Comparison of ENCODE assay signal across 13 cellular contexts in the genomic region with DNA sequence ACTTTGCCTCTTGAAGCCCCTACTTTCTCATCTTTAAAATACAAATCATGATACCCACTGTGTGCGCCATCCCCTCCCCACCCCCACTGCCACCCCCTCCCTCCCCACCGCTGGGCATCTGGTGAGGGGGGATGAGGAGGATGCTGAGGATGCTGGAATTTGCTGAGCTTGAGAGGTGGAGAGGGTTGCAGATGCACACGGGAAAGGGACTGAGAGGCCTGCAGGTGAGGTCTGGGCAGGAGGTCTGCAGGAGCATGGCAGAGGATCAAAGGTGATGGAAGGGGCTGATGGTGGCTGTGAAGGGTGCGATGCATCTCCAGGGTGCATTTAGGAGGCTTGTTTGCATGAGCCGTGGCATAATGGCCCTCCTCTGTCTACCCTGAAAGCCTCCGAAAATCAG. TPM values are rescaled to one million over a fixed set of nuclear protein-coding genes. Genes with fewer than 3 reads are reported as not detected.
DNase-seq lines count a peak whose midpoint lies in the region; ATAC-seq and TF ChIP-seq lines count a peak whose summit lies in the region.
"Had no signal": no experiment of that assay in that cellular context is flagged by ENCODE, and none has a peak within 500 bp of the region (broad histone marks: within the 10 kb centered on the region; RNA-seq: fewer than 3 reads in every experiment).

No MANE protein-coding gene starts in this region.

- peak overlapping the region in 1 of 2 experiments; percentile 13 for H3K4ac ChIP-seq in mesenchymal stem cell (ENCODE audit: low read depth in 1 of 2, low read length in 2 of 2)

- peaks cover 5% of the 10 kb centered on the region for H3K36me3 Mint-ChIP-seq in activated T-helper 1 cell treated with anti-CD3 and anti-CD28 coated beads, Interleukin-12 subunit alpha, Interleukin-12 subunit beta, Interleukin-2, Interleukin-4 antibody, amounts not matched to agents 30 ng/mL and 10 ng/mL and 1 ng/mL, durations not matched to agents 14 hours and 24 hours and 36 hours (ENCODE audit: low read depth)

- H3K9ac ChIP-seq in PC-3 (ENCODE audit: low read length) (no peak overlapping the region), mesenchymal stem cell (ENCODE audit: low read length) (no peak overlapping the region)

- ATAC-seq in PC-3 (no peak), GM18909 (IDR thresholded peaks at IDR 0.05; ENCODE audit: poor library complexity, unreplicated experiment) (no peak)

- H2AFZ ChIP-seq in PC-3 (ENCODE audit: low read length) = no peak overlapping the region
- H2AFZ ChIP-seq in mesenchymal stem cell (ENCODE audit: low read depth, low read length) = no peak overlapping the region

- H3K4me1 ChIP-seq in PC-3 (ENCODE audit: insufficient read depth, low read length) = peaks cover 13% of the 10 kb centered on the region
- peaks cover 21% of the 10 kb centered on the region for H3K4me1 ChIP-seq in mesenchymal stem cell (ENCODE audit: control insufficient read depth, insufficient read depth, low read depth, low read length)
- peaks cover 42% of the 10 kb centered on the region for H3K4me1 ChIP-seq in suprapubic skin

- no TSS peak for BruUV-seq in PC-3 (replicated peaks; lab: Mats Ljungman, UMichigan)

- 0 out of 2 replicates have a peak, but pooled peaks cover 4% of the 10 kb centered on the region for H3K9me3 ChIP-seq in PC-3 (ENCODE audit: low read length)
- H3K9me3 ChIP-seq in mesenchymal stem cell (ENCODE audit: control insufficient read depth, low read length) = peaks cover 4% of the 10 kb centered on the region
- no peaks in the 10 kb centered on the region for H3K9me3 ChIP-seq in suprapubic skin

- H2BK5ac ChIP-seq in mesenchymal stem cell (ENCODE audit: low read depth, low read length, poor library complexity, severe bottlenecking) = no peak overlapping the region

- peak overlapping the region; percentile 97 for H4K8ac ChIP-seq in mesenchymal stem cell (ENCODE audit: low read length)

- H3K18ac ChIP-seq in mesenchymal stem cell (ENCODE audit: low read depth in 1 of 2, low read length in 2 of 2) = peak overlapping the region; percentile 50 to 96

- H3F3A ChIP-seq in PC-3 (ENCODE audit: low read length, unreplicated experiment) = no peaks in the 10 kb centered on the region

- TF ChIP-seq EP300 in suprapubic skin (IDR thresholded peaks at IDR 0.05) = no peak

- H3K79me2 ChIP-seq in PC-3 (ENCODE audit: low read length) = no peaks in the 10 kb centered on the region

- H3K4me1 Mint-ChIP-seq in activated T-helper 1 cell treated with anti-CD3 and anti-CD28 coated beads, Interleukin-12 subunit alpha, Interleukin-12 subunit beta, Interleukin-2, Interleukin-4 antibody, amounts not matched to agents 30 ng/mL and 10 ng/mL and 1 ng/mL, durations not matched to agents 14 hours and 24 hours and 36 hours (ENCODE audit: low read depth) = peaks cover 22% of the 10 kb centered on the region

- H3K9me3 Mint-ChIP-seq in activated T-helper 1 cell treated with anti-CD3 and anti-CD28 coated beads, Interleukin-12 subunit alpha, Interleukin-12 subunit beta, Interleukin-2, Interleukin-4 antibody, amounts not matched to agents 30 ng/mL and 10 ng/mL and 1 ng/mL, durations not matched to agents 14 hours and 24 hours and 36 hours = peaks cover 9% of the 10 kb centered on the region

- peak overlapping the region; percentile 46 to 94 for H2BK12ac ChIP-seq in mesenchymal stem cell (ENCODE audit: low read length in 2 of 2)

- no peaks in the 10 kb centered on the region for H3K9me2 ChIP-seq in PC-3 (replicated peaks; ENCODE audit: low read length)

- no peak overlapping the region for H3K14ac ChIP-seq in mesenchymal stem cell (ENCODE audit: low read length in 2 of 2)

- TF ChIP-seq CTCF in PC-3 (conservative IDR thresholded peaks at IDR 0.05; ENCODE audit: low read depth, low read length) (no peak), coronary artery (IDR thresholded peaks at IDR 0.05) (no peak), suprapubic skin (IDR thresholded peaks at IDR 0.05) (no peak)

- H3K79me1 ChIP-seq in mesenchymal stem cell (replicated peaks; ENCODE audit: low read length, poor library complexity, severe bottlenecking) = no peaks in the 10 kb centered on the region

- H3K4me2 ChIP-seq in PC-3 (ENCODE audit: low read length) = 0 out of 2 replicates have a peak overlapping the region, but pooled peaks have one; percentile 72
- H3K4me2 ChIP-seq in mesenchymal stem cell (ENCODE audit: low read length, poor library complexity, severe bottlenecking) = no peak overlapping the region

- H3K27me3 ChIP-seq in PC-3 (ENCODE audit: low read length) = no peaks in the 10 kb centered on the region
- no peaks in the 10 kb centered on the region for H3K27me3 ChIP-seq in mesenchymal stem cell (ENCODE audit: control insufficient read depth in 1 of 2, insufficient read depth in 1 of 2, low read length in 2 of 2)
- H3K27me3 ChIP-seq in suprapubic skin = no peaks in the 10 kb centered on the region
- H3K27me3 ChIP-seq: brain microvascular endothelial cell had no signal

- intact Hi-C loops in PC-3 (cut with micrococcal nuclease) = loop anchor here (1.0 kb wide), 1 partner anchor 7 kb away; the partner anchor contains the start of gene TBC1D22A
- intact Hi-C loops in activated T-helper 1 cell treated with anti-CD3 and anti-CD28 coated beads, Interleukin-12 subunit alpha, Interleukin-12 subunit beta, Interleukin-2, Interleukin-4 antibody, amounts not matched to agents 30 ng/mL and 10 ng/mL and 1 ng/mL, durations not matched to agents 14 hours and 24 hours and 36 hours (cut with micrococcal nuclease) = no loop called here

- POLR2A ChIA-PET in PC-3 (lab: Charles Lee; ENCODE audit: unreplicated experiment) = interaction anchor here (0.5 to 0.8 kb wide), 2 partner anchors 8 to 9 kb away, joined by 5 to 11 read pairs; partner anchors contain the start of gene TBC1D22A

- H3K36me3 ChIP-seq in PC-3 (ENCODE audit: low read depth, low read length) (peaks cover 8% of the 10 kb centered on the region; the same call in 1 of the 2 replicates), mesenchymal stem cell (ENCODE audit: control insufficient read depth in 1 of 2, insufficient read depth in 2 of 2, low read depth in 1 of 2, low read length in 2 of 2) (peaks cover 0 to 5% of the 10 kb centered on the region in 2 experiments), suprapubic skin (no peaks in the 10 kb centered on the region)
- H3K36me3 ChIP-seq: brain microvascular endothelial cell had no signal

- peak overlapping the region; percentile 97 for H4K91ac ChIP-seq in mesenchymal stem cell (ENCODE audit: low read length)

- H3K27ac ChIP-seq in PC-3 (ENCODE audit: low read length) (peak overlapping the region; percentile 99), coronary artery (peak overlapping the region; percentile 91 to 94), mesenchymal stem cell (ENCODE audit: low read length, poor library complexity, severe bottlenecking) (peak overlapping the region; percentile 93), suprapubic skin (peak overlapping the region; percentile 93)

- no peak for TF ChIP-seq POLR2A in suprapubic skin (IDR thresholded peaks at IDR 0.05)

- H3K23ac ChIP-seq in mesenchymal stem cell (ENCODE audit: low read length in 2 of 2) = no peak overlapping the region

- no peak overlapping the region for H2BK15ac ChIP-seq in mesenchymal stem cell (ENCODE audit: low read depth, poor library complexity, severe bottlenecking)

- no peak overlapping the region for H3K4me3 Mint-ChIP-seq in activated T-helper 1 cell treated with anti-CD3 and anti-CD28 coated beads, Interleukin-12 subunit alpha, Interleukin-12 subunit beta, Interleukin-2, Interleukin-4 antibody, amounts not matched to agents 30 ng/mL and 10 ng/mL and 1 ng/mL, durations not matched to agents 14 hours and 24 hours and 36 hours
- H3K4me3 Mint-ChIP-seq: activated CD4-positive, alpha-beta memory T cell treated with anti-CD3 and anti-CD28 coated beads for 36 hours had no signal

- no peaks in the 10 kb centered on the region for H4K20me1 ChIP-seq in PC-3 (ENCODE audit: low read length)

- H3K4me3 ChIP-seq in PC-3 (ENCODE audit: low read length) (no peak overlapping the region), coronary artery (peak overlapping the region; percentile 52), mesenchymal stem cell (ENCODE audit: insufficient read depth in 1 of 2, low read depth in 1 of 2, low read length in 2 of 2) (no peak overlapping the region), suprapubic skin (no peak overlapping the region)

- no peaks in the 10 kb centered on the region for H3K27me3 Mint-ChIP-seq in activated T-helper 1 cell treated with anti-CD3 and anti-CD28 coated beads, Interleukin-12 subunit alpha, Interleukin-12 subunit beta, Interleukin-2, Interleukin-4 antibody, amounts not matched to agents 30 ng/mL and 10 ng/mL and 1 ng/mL, durations not matched to agents 14 hours and 24 hours and 36 hours (ENCODE audit: insufficient read depth)
- H3K27me3 Mint-ChIP-seq: activated CD4-positive, alpha-beta memory T cell treated with anti-CD3 and anti-CD28 coated beads for 36 hours had no signal

- DNase-seq in PC-3 = no peak
- no peak for DNase-seq in coronary artery (ENCODE audit: low spot score)
- DNase-seq in mesenchymal stem cell = no peak
- no peak for DNase-seq in suprapubic skin (ENCODE audit: low spot score in 2 of 2)
- no peak for DNase-seq in NCI-H2171 treated with DMSO at 0.1 percent for 48 hours (lab: John Stamatoyannopoulos, UW)
- DNase-seq in activated T-helper 1 cell treated with anti-CD3 and anti-CD28 coated beads, Interleukin-12 subunit alpha, Interleukin-12 subunit beta, Interleukin-2, Interleukin-4 antibody, amounts not matched to agents 30 ng/mL and 10 ng/mL and 1 ng/mL, durations not matched to agents 14 hours and 24 hours and 36 hours (ENCODE audit: low spot score) = no peak
- DNase-seq: NCI-H1417 treated with DMSO at 0.1 percent for 48 hours; NCI-H526; stimulated activated CD4-positive, alpha-beta T cell treated with anti-CD3 and anti-CD28 coated beads, Interleukin-4, amount 100 ng/mL, for 4 hours had no signal

- CTCF ChIA-PET in PC-3 (lab: Charles Lee) = no interaction called here

- no peak overlapping the region for H2AK5ac ChIP-seq in mesenchymal stem cell (ENCODE audit: low read length, severe bottlenecking)

- H3K27ac Mint-ChIP-seq in activated T-helper 1 cell treated with anti-CD3 and anti-CD28 coated beads, Interleukin-12 subunit alpha, Interleukin-12 subunit beta, Interleukin-2, Interleukin-4 antibody, amounts not matched to agents 30 ng/mL and 10 ng/mL and 1 ng/mL, durations not matched to agents 14 hours and 24 hours and 36 hours = no peak overlapping the region
- H3K27ac Mint-ChIP-seq: progenitor cell of endocrine pancreas had no signal

- 93% methylated on average over 4 of the region's 6 CpGs for WGBS in mesenchymal stem cell
- WGBS in suprapubic skin = 80% methylated on average over 6 of the region's 6 CpGs

- peak overlapping the region; percentile 54 for H2BK120ac ChIP-seq in mesenchymal stem cell (ENCODE audit: low read depth, low read length)

RNA-seq across cellular contexts. Expression of gene TBC1D22A, which starts 7.6 kb away (rescaled TPM):
- total RNA-seq in PC-3 (2014; rRNA removed) (12.2 and 14.3 TPM in 2 replicates), suprapubic skin (10 to 100 TPM; 24.8 to 43.2 (median 35.4) TPM)
- polyA plus RNA-seq in mesenchymal stem cell (2013, experiment 1 of 2) = 16.5 TPM
- 17.1 TPM for polyA plus RNA-seq in mesenchymal stem cell (2013, experiment 2 of 2)
- 42.4 and 48.1 TPM in 2 replicates for total RNA-seq in activated T-helper 1 cell treated with anti-CD3 and anti-CD28 coated beads, Interleukin-12 subunit alpha, Interleukin-12 subunit beta, Interleukin-2, Interleukin-4 antibody, amounts not matched to agents 30 ng/mL and 10 ng/mL and 1 ng/mL, durations not matched to agents 14 hours and 24 hours and 36 hours

RNA-seq across cellular contexts. Expression of gene CERK, which starts 16.8 kb away (rescaled TPM):
- total RNA-seq in PC-3 (2014; rRNA removed) (21.6 and 24.1 TPM in 2 replicates), suprapubic skin (10 to 100 TPM; 19.2 to 46.2 (median 36.6) TPM)
- polyA plus RNA-seq in mesenchymal stem cell (2013, experiment 1 of 2) = 29.4 TPM
- 29.3 TPM for polyA plus RNA-seq in mesenchymal stem cell (2013, experiment 2 of 2)
- 69.6 and 76.5 TPM in 2 replicates for total RNA-seq in activated T-helper 1 cell treated with anti-CD3 and anti-CD28 coated beads, Interleukin-12 subunit alpha, Interleukin-12 subunit beta, Interleukin-2, Interleukin-4 antibody, amounts not matched to agents 30 ng/mL and 10 ng/mL and 1 ng/mL, durations not matched to agents 14 hours and 24 hours and 36 hours
